ENCODE assay signal across 1 cellular context in genomic region chr18:45777393-45777792, GRCh38.
TF ChIP-seq lines count a peak whose summit lies in the region.

No MANE protein-coding gene starts in this region.

TF ChIP-seq in IMR-90, 13 proteins besides CTCF, POLR2A, EP300 and RAD21:
- TF ChIP-seq MAZ (IDR thresholded peaks at IDR 0.05; ENCODE audit: borderline replicate concordance, low read depth, low read length) (no peak), MAFK (IDR thresholded peaks at IDR 0.05; ENCODE audit: low read depth, low read length) (peak; percentile 63), NFE2L2 (IDR thresholded peaks at IDR 0.05; ENCODE audit: low read depth, low read length) (peak; percentile 75), USF2 (IDR thresholded peaks at IDR 0.05; ENCODE audit: low read depth, low read length) (no peak), SMC3 (IDR thresholded peaks at IDR 0.05; ENCODE audit: low read depth, low read length) (peak; percentile 17; the same call in 1 of the 2 replicates), MXI1 (IDR thresholded peaks at IDR 0.05; ENCODE audit: borderline replicate concordance, low read depth, low read length) (no peak), ELK1 (IDR thresholded peaks at IDR 0.05; ENCODE audit: borderline replicate concordance, low read depth, low read length) (no peak), CEBPB (IDR thresholded peaks at IDR 0.05; ENCODE audit: low read depth, low read length) (peak; percentile 42; the same call in 1 of the 2 replicates), CHD1 (IDR thresholded peaks at IDR 0.05; ENCODE audit: low read depth, low read length) (no peak), FOS (IDR thresholded peaks at IDR 0.05; ENCODE audit: low read depth, low read length) (peak; percentile 83), RCOR1 (IDR thresholded peaks at IDR 0.05; ENCODE audit: insufficient replicate concordance, low read length) (no peak), BHLHE40 (IDR thresholded peaks at IDR 0.05; ENCODE audit: low read depth, low read length) (no peak), RFX5 (IDR thresholded peaks at IDR 0.05; ENCODE audit: low read depth, low read length) (no peak)
